Comparison of ENCODE assay signal across 14 cellular contexts in the genomic region with DNA sequence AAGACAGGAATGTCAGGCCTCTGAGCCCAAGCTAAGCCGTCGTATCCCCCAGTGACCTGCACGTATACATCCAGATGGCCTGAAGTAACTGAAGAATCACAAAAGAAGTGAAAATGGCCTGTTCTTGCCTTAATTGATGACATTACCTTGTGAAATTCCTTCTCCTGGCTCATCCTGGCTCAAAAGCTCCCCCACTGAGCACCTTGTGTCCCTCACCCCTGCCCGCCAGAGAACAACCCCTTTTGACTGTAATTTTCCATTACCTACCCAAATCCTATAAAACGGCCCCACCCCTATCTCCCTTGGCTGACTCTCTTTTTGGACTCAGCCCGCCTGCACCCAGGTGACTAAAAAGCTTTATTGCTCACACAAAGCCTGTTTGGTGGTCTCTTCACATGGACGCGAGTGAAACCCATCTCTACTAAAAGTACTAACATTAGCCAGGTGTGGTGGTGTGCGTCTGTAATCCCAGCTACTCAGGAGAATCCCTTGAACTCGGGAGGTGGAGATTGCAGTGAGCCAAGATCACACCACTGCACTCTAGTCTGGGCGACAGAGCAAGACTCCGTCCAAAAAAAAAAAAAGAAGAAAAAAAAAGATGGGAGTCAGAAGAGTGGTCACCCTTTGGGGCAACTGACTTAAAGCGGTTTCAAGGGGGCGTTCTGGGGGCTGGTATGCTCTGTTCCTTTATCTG. TPM values are rescaled to one million over a fixed set of nuclear protein-coding genes. Genes with fewer than 3 reads are reported as not detected.
"Had no signal": no experiment of that assay in that cellular context is flagged by ENCODE, and none has a peak within 500 bp of the region (broad histone marks: within the 10 kb centered on the region; RNA-seq: fewer than 3 reads in every experiment).

No MANE protein-coding gene starts in this region.

RNA-seq across cellular contexts. Expression of a gene that starts 16.3 kb away (rescaled TPM):
- total RNA-seq: activated B cell treated with CpG ODN at 0.5 μM for 24 hours; activated CD8-positive, alpha-beta T cell treated with anti-CD3 and anti-CD28 coated beads for 36 hours; activated naive CD8-positive, alpha-beta T cell treated with anti-CD3 and anti-CD28 coated beads for 36 hours; activated T-cell treated with anti-CD3 and anti-CD28 coated beads, Interleukin-2, amount 50 U/mL, for 4 hours; activated T-helper 17 cell treated with anti-CD3 and anti-CD28 coated beads, Interleukin-2, amount 50 U/mL, for 72 hours; body of pancreas; chondrocyte; dermis blood vessel endothelial cell; endothelial cell of umbilical vein; esophagus squamous epithelium; glomerular endothelial cell; T-helper 1 cell treated with Interleukin-12 subunit alpha and Interleukin-12 subunit beta and Interleukin-4 antibody, amounts not matched to agents 30 ng/mL and 1 ng/mL, for 36 hours had no signal
- polyA plus RNA-seq: endothelial cell of umbilical vein had no signal

RNA-seq across cellular contexts. Expression of a gene that starts 25.3 kb away (rescaled TPM):
- total RNA-seq: activated CD8-positive, alpha-beta T cell treated with anti-CD3 and anti-CD28 coated beads for 36 hours; activated naive CD8-positive, alpha-beta T cell treated with anti-CD3 and anti-CD28 coated beads for 36 hours; activated T-cell treated with anti-CD3 and anti-CD28 coated beads, Interleukin-2, amount 50 U/mL, for 4 hours; activated T-helper 17 cell treated with anti-CD3 and anti-CD28 coated beads, Interleukin-2, amount 50 U/mL, for 72 hours; body of pancreas; chondrocyte; dermis blood vessel endothelial cell; endothelial cell of umbilical vein; fibroblast of lung; fibroblast of villous mesenchyme; glomerular endothelial cell; T-helper 1 cell treated with Interleukin-12 subunit alpha and Interleukin-12 subunit beta and Interleukin-4 antibody, amounts not matched to agents 30 ng/mL and 1 ng/mL, for 36 hours had no signal
- polyA plus RNA-seq: endothelial cell of umbilical vein, fibroblast of lung had no signal
